18 cellular contexts compared by ENCODE assay signal in the genomic region with DNA sequence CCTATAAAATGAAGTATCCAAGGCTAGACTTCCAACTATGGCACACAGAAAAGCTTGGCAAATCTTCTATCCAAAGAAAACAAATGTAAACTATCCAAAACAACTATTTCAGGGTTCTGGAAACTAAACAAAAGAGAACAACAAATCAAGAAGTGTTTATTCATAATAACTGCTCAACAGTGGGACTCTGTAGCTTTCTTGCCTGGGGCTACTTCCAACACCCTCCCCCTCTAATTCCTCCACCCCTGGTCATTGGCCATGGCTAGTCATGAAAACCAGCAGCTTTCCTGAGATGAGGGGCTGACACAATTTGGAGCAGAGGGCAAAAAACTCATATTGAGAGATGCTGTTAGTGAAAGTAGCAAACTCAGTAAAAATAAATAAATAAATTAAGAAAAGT.
DNase-seq lines count a peak whose midpoint lies in the region; ATAC-seq and TF ChIP-seq lines count a peak whose summit lies in the region.
"Had no signal": no experiment of that assay in that cellular context is flagged by ENCODE, and none has a peak within 500 bp of the region (broad histone marks: within the 10 kb centered on the region; RNA-seq: fewer than 3 reads in every experiment).

No MANE protein-coding gene starts in this region.

- DNase-seq in H4 (ENCODE audit: low spot score), result peak; percentile 57
- peak; percentile 16 for DNase-seq in iPS-NIHi11 (ENCODE audit: low spot score)
- no peak for DNase-seq in AG08395 (ENCODE audit: low spot score)
- no peak for DNase-seq in GOT3 (lab: John Stamatoyannopoulos, UW)
- DNase-seq: activated CD4-positive, alpha-beta T cell treated with anti-CD3 and anti-CD28 coated beads, Interleukin-2, amount 10 ng/mL, durations not matched to agents 7 days and 5 days; activated naive CD8-positive, alpha-beta T cell treated with anti-CD3 and anti-CD28 coated beads, Interleukin-2, amount 10 ng/mL, durations not matched to agents 7 days and 5 days; left ventricle myocardium inferior; NCI-H1417 treated with DMSO at 0.1 percent for 48 hours; NCI-H2107; NCI-H510A; sigmoid colon; upper lobe of right lung had no signal

- no peak for ATAC-seq in HG03571 (IDR thresholded peaks at IDR 0.05; ENCODE audit: unreplicated experiment)
- ATAC-seq in GM21825 (IDR thresholded peaks at IDR 0.05; ENCODE audit: unreplicated experiment), result no peak
- ATAC-seq: activated T-helper 17 cell treated with anti-CD3 and anti-CD28 coated beads, Interleukin-2, amount 50 U/mL, for 72 hours; upper lobe of right lung had no signal

- peak overlapping the region; percentile 70 for H3K27ac ChIP-seq in 22Rv1
- H3K27ac ChIP-seq in VCaP, result peak overlapping the region; percentile 76
- H3K27ac ChIP-seq: left ventricle myocardium inferior, parathyroid adenoma, sigmoid colon, upper lobe of right lung had no signal

- no peak for TF ChIP-seq CTCF in 22Rv1 (IDR thresholded peaks at IDR 0.05)
- TF ChIP-seq CTCF in VCaP (conservative IDR thresholded peaks at IDR 0.05), result no peak

Comparison
In these comparisons a context has a peak if more than half of its experiments do, and no peak if none do; other contexts are left out.
1. DNase-seq: peak in H4 (single experiment) and iPS-NIHi11 (single experiment); none in AG08395 (single experiment) and GOT3 (single experiment).